10 cellular contexts compared by ENCODE assay signal in genomic region chr11:96324912-96325311, GRCh38. TPM values are rescaled to one million over a fixed set of nuclear protein-coding genes. Genes with fewer than 3 reads are reported as not detected.
A peak's percentile ranks its signal among the peaks of the same experiment; 100 is the strongest.
DNase-seq lines count a peak whose midpoint lies in the region; ATAC-seq, FAIRE-seq and TF ChIP-seq lines count a peak whose summit lies in the region.
"Had no signal": no experiment of that assay in that cellular context is flagged by ENCODE, and none has a peak within 500 bp of the region (broad histone marks: within the 10 kb centered on the region; RNA-seq: fewer than 3 reads in every experiment).

No MANE protein-coding gene starts in this region.

- H3K4me3 Mint-ChIP-seq in memory B cell = no peak overlapping the region

- H3K27ac Mint-ChIP-seq in memory B cell = peak overlapping the region; percentile 53

- no peaks in the 10 kb centered on the region for H3K27me3 ChIP-seq in HUES64 (ENCODE audit: insufficient read depth, low read length)
- no peaks in the 10 kb centered on the region for H3K27me3 ChIP-seq in bronchial epithelial cell (ENCODE audit: control insufficient read depth, insufficient read depth, low read length)

- FAIRE-seq in bronchial epithelial cell (lab: Jason Lieb, UNC) = no peak

- H3K27me3 Mint-ChIP-seq in memory B cell = no peaks in the 10 kb centered on the region

- in situ Hi-C loops in ACHN (cut with HindIII; ENCODE audit: low pct_ligation_motif_present, low pct_unique_long_range_greater_than_20kb, low sequenced_read_pairs) = no loop called here

- H3K4me1 ChIP-seq in HUES64 (ENCODE audit: insufficient read depth, low read length) = peaks cover 53% of the 10 kb centered on the region

- H3K27ac ChIP-seq in HUES64 (ENCODE audit: low read depth, low read length) = peak overlapping the region; percentile 48

- no peak overlapping the region; the same call in 1 of the 2 replicates for H3K9ac ChIP-seq in HUES64 (ENCODE audit: low read depth, low read length)

- 60% methylated on average over 1 of the region's 1 CpG for WGBS in HUES64

- TF ChIP-seq CTCF in bronchial epithelial cell (IDR thresholded peaks at IDR 0.05; ENCODE audit: insufficient read depth, low read length, severe bottlenecking) = no peak

- H3K9me3 ChIP-seq in HUES64 (ENCODE audit: insufficient read depth, low read depth, low read length) = no peaks in the 10 kb centered on the region

- peaks cover 26% of the 10 kb centered on the region for H3K4me1 Mint-ChIP-seq in memory B cell

- no peaks in the 10 kb centered on the region for H3K36me3 ChIP-seq in HUES64 (ENCODE audit: insufficient read depth, low read length)
- H3K36me3 ChIP-seq in bronchial epithelial cell (ENCODE audit: control insufficient read depth, insufficient read depth, low read length) = peaks cover 2% of the 10 kb centered on the region

- no peaks in the 10 kb centered on the region for H3K9me3 Mint-ChIP-seq in memory B cell

- H3K36me3 Mint-ChIP-seq in memory B cell = peaks cover 20% of the 10 kb centered on the region

- ATAC-seq in memory B cell (ENCODE audit: low read depth) = no peak
- no peak for ATAC-seq in HG03520 (IDR thresholded peaks at IDR 0.05; ENCODE audit: unreplicated experiment)
- no peak for ATAC-seq in HG03025 (IDR thresholded peaks at IDR 0.05; ENCODE audit: low FRiP score, unreplicated experiment)
- no peak for ATAC-seq in HG02884 (IDR thresholded peaks at IDR 0.05; ENCODE audit: unreplicated experiment)

- H3K4me3 ChIP-seq in HUES64 (ENCODE audit: low read length) (no peak overlapping the region), bronchial epithelial cell (ENCODE audit: low read depth, low read length) (no peak overlapping the region)

- DNase-seq in ACHN (peak; percentile 90), bronchial epithelial cell (ENCODE audit: low read depth) (peak; percentile 84), memory B cell (ENCODE audit: low spot score in 2 of 2) (no peak)
- DNase-seq in stimulated activated CD4-positive, alpha-beta T cell treated with anti-CD3 and anti-CD28 coated beads, Interleukin-2, amount 100 ng/mL, for 48 hours = no peak
- DNase-seq: COR-L47, Kasumi-1 had no signal

RNA-seq across cellular contexts. Expression of gene MAML2, which starts 18.1 kb away (rescaled TPM):
- polyA plus RNA-seq in HUES64 (2013, experiment 1 of 2) = 3.7 TPM
- polyA plus RNA-seq in HUES64 (2013, experiment 2 of 2) = 6.8 TPM
- total RNA-seq in bronchial epithelial cell = 1.3 TPM in 2 replicates

Comparison
In these comparisons a context has a peak if more than half of its experiments do, and no peak if none do; other contexts are left out.
1. DNase-seq: peak in ACHN (single experiment) and bronchial epithelial cell (single experiment); none in memory B cell (0 of 2) and stimulated activated CD4-positive, alpha-beta T cell treated with anti-CD3 and anti-CD28 coated beads, Interleukin-2, amount 100 ng/mL, for 48 hours (0 of 2).